In the genomic region with DNA sequence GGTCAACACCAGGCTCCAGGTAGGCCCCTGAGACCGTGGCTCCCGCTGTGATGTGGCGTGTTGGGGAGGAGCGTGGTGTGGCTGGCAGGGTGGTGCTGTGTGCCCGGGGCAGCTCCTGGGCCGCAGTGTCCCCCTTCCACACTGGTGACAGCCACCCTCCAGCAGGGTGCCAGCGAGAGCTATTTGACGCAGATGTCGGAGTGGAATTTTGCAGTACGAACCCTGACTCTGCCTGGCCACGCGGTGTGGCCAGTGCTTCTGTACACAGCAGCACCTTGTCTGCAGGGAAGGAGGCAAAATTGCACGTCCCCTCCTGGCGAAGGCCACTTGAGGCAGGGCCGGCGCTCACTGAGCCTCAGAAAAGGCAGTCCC, we compare ENCODE assay signal across 18 cellular contexts. TPM values are rescaled to one million over a fixed set of nuclear protein-coding genes. Genes with fewer than 3 reads are reported as not detected.
DNase-seq lines count a peak whose midpoint lies in the region; ATAC-seq and TF ChIP-seq lines count a peak whose summit lies in the region.
"Had no signal": no experiment of that assay in that cellular context is flagged by ENCODE, and none has a peak within 500 bp of the region (broad histone marks: within the 10 kb centered on the region; RNA-seq: fewer than 3 reads in every experiment).

No MANE protein-coding gene starts in this region.

- H3K4me1 ChIP-seq in heart right ventricle (no peaks in the 10 kb centered on the region), neural progenitor cell (peaks cover 29% of the 10 kb centered on the region)
- H3K4me1 ChIP-seq: A549, SJCRH30 had no signal

- intact Hi-C loops in Right ventricle myocardium inferior (cut with DNase I) (no loop called here), heart right ventricle (cut with DNase I) (no loop called here)

- no peak overlapping the region for H2AFZ ChIP-seq in neural progenitor cell (replicated peaks)
- H2AFZ ChIP-seq: GM23338 had no signal

- H3K4me1 Mint-ChIP-seq in neural progenitor cell, result peaks cover 26% of the 10 kb centered on the region
- no peaks in the 10 kb centered on the region for H3K4me1 Mint-ChIP-seq in type B pancreatic cell (ENCODE audit: unreplicated experiment)
- H3K4me1 Mint-ChIP-seq: CD4-positive, alpha-beta memory T cell had no signal

- ATAC-seq in Right ventricle myocardium inferior, result no peak
- no peak for ATAC-seq in heart right ventricle
- no peak for ATAC-seq in HG03280 (IDR thresholded peaks at IDR 0.05; ENCODE audit: unreplicated experiment)
- no peak for ATAC-seq in GM18502 (IDR thresholded peaks at IDR 0.05; ENCODE audit: poor library complexity, unreplicated experiment)
- ATAC-seq: A549, GM23338 had no signal

- no peak overlapping the region for H3K4me2 ChIP-seq in neural progenitor cell
- H3K4me2 ChIP-seq: A549, BLaER1, GM23338 had no signal

- no peaks in the 10 kb centered on the region for H3K79me2 ChIP-seq in neural progenitor cell (ENCODE audit: low read depth)

- H3K27me3 ChIP-seq in heart right ventricle (peaks cover 0 to 76% (median 24%) of the 10 kb centered on the region in 7 donors), neural progenitor cell (no peaks in the 10 kb centered on the region)
- H3K27me3 ChIP-seq: BLaER1 had no signal

- peaks cover 22% of the 10 kb centered on the region for H3K27me3 Mint-ChIP-seq in neural progenitor cell (ENCODE audit: insufficient read depth, low read depth)
- H3K27me3 Mint-ChIP-seq in type B pancreatic cell, result peaks cover 41% of the 10 kb centered on the region

- H3K9me3 ChIP-seq in heart right ventricle (no peaks in the 10 kb centered on the region), neural progenitor cell (ENCODE audit: low read depth) (no peaks in the 10 kb centered on the region)
- H3K9me3 ChIP-seq: A549, BLaER1, SJCRH30 had no signal

- H3K4me3 ChIP-seq in heart right ventricle (no peak overlapping the region), neural progenitor cell (no peak overlapping the region)
- H3K4me3 ChIP-seq: A549, BLaER1, GM23338, SJCRH30 had no signal

- H3K4me3 Mint-ChIP-seq in neural progenitor cell, result peak overlapping the region; percentile 58
- H3K4me3 Mint-ChIP-seq in type B pancreatic cell, result no peak overlapping the region
- H3K4me3 Mint-ChIP-seq: CD4-positive, alpha-beta memory T cell; GM23338 had no signal

- DNase-seq in Right ventricle myocardium inferior (ENCODE audit: missing footprints), result peak; percentile 27
- DNase-seq in heart right ventricle, result no peak
- peak; percentile 34 for DNase-seq in ecto neural progenitor cell (ENCODE audit: low spot score)
- no peak for DNase-seq in neural progenitor cell (ENCODE audit: low spot score)
- DNase-seq in type B pancreatic cell (ENCODE audit: extremely low spot score, unreplicated experiment), result peak; percentile 62
- no peak for DNase-seq in NCI-H526 (lab: John Stamatoyannopoulos, UW)
- DNase-seq: GF-D8, KBM-7, NCI-H1694 treated with DMSO at 0.1 percent for 48 hours, NCI-H774, RPMI8226, SJCRH30 had no signal

- H3F3A ChIP-seq in neural progenitor cell (ENCODE audit: low read depth), result no peaks in the 10 kb centered on the region

- no peaks in the 10 kb centered on the region for H3K9me3 Mint-ChIP-seq in neural progenitor cell
- no peaks in the 10 kb centered on the region for H3K9me3 Mint-ChIP-seq in type B pancreatic cell
- H3K9me3 Mint-ChIP-seq: GM23338 had no signal

- H3K27ac ChIP-seq in heart right ventricle, result no peak overlapping the region
- H3K27ac ChIP-seq in neural progenitor cell, result no peak overlapping the region
- H3K27ac ChIP-seq: A549, BLaER1, SJCRH30 had no signal

- H3K36me3 ChIP-seq in heart right ventricle (no peaks in the 10 kb centered on the region), neural progenitor cell (no peaks in the 10 kb centered on the region)
- H3K36me3 ChIP-seq: BLaER1, SJCRH30 had no signal

- WGBS in heart right ventricle, 2 donors, result 79 to 89% methylated on average over 16 of the region's 16 CpGs

- no peak overlapping the region for H3K9ac ChIP-seq in neural progenitor cell
- H3K9ac ChIP-seq: BLaER1 had no signal

- TF ChIP-seq CTCF in heart right ventricle (IDR thresholded peaks at IDR 0.05) (no peak), neural progenitor cell (IDR thresholded peaks at IDR 0.05) (no peak), type B pancreatic cell (conservative IDR thresholded peaks at IDR 0.05) (no peak)

- H4K20me1 ChIP-seq in neural progenitor cell (ENCODE audit: low read depth), result no peaks in the 10 kb centered on the region
- H4K20me1 ChIP-seq: BLaER1 had no signal

- H3K27ac Mint-ChIP-seq in neural progenitor cell (no peak overlapping the region), type B pancreatic cell (no peak overlapping the region)
- H3K27ac Mint-ChIP-seq: CD4-positive, alpha-beta memory T cell; GM23338 had no signal

- H3K36me3 Mint-ChIP-seq in neural progenitor cell (no peaks in the 10 kb centered on the region), type B pancreatic cell (no peaks in the 10 kb centered on the region)
- H3K36me3 Mint-ChIP-seq: CD4-positive, alpha-beta memory T cell had no signal

RNA-seq across cellular contexts. Expression of a gene that starts 53.2 kb away (rescaled TPM):
- total RNA-seq in Right ventricle myocardium inferior, result 0.41 TPM
- total RNA-seq in heart right ventricle, result under 1 TPM in 5 of 10 donors, not detected in 5; 0.12 to 0.85 (median 0.37) TPM
- polyA plus RNA-seq in heart right ventricle, result under 1 TPM; 0.70 to 0.80 TPM
- total RNA-seq in neural progenitor cell (ENCODE audit: low replicate concordance), result 5.9 TPM in 1 of 2 replicates, not detected in the other
- 4.9 and 12.6 TPM in 2 replicates for total RNA-seq in type B pancreatic cell (ENCODE audit: low replicate concordance)
- total RNA-seq: CD4-positive, alpha-beta memory T cell had no signal
- polyA plus RNA-seq: CD4-positive, alpha-beta memory T cell had no signal

Comparison
In these comparisons a context has a peak if more than half of its experiments do, and no peak if none do; other contexts are left out.
1. DNase-seq: peak in Right ventricle myocardium inferior (single experiment), ecto neural progenitor cell (single experiment) and type B pancreatic cell (single experiment); none in heart right ventricle (0 of 2), neural progenitor cell (single experiment) and NCI-H526 (0 of 2).